In the genomic region with DNA sequence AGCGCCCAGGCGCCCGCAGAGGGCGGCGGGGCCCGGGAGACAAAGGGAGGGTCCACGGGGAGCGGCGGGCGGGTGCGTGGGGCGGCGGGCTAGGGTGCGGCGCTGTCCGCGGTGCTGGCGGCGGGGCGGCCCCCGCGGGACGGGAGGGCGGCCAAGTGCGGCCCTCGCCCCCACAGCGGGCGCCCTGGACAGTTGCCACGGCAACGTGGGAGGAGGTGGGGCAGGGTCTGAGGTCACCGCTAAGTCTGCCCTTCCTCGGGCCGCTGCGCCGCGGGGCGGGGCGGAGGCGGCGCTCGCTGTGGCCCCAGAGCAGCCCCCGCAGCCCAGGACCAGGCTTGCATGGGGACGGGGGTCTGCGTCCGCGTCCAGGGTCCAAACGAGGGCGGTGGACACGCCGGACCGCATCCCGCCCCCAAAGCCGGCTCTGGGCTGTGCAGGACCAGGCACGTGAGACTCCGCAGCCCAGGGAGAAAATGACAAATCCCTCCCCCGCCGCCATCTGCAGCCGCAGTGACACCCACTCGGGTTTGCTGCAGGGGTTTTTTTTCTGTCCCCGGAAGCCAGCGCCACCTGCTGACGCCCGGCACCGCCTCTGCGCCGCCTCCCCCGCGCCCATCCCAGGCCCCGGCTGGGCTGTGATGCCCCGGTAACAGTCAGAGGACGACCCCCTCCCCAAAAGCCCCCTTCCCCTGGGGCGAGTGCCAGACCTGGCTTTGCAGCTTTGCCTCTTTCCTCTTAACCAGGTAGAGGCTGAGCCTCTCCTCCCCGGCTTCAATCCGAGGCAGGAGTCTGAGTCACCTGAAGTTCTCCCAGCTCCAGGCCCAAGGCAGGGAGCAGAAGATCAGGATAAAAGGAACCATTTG, we compare ENCODE assay signal across 1 cellular context.
A peak's percentile ranks its signal among the peaks of the same experiment; 100 is the strongest.
TF ChIP-seq lines count a peak whose summit lies in the region.

No MANE protein-coding gene starts in this region.

TF ChIP-seq in HepG2, 621 proteins besides CTCF, POLR2A, EP300 and RAD21 (continued from another document):
- peak; percentile 64 to 69; a peak in 3 of 4 replicates for TF ChIP-seq REST (IDR thresholded peaks at IDR 0.05; ENCODE audit: borderline replicate concordance in 1 of 2, low read depth in 1 of 2, low read length in 2 of 2)
- no peak for TF ChIP-seq ZNF124 (CRISPR knock-in tag; IDR thresholded peaks at IDR 0.05)
- TF ChIP-seq YEATS2 (CRISPR knock-in tag; IDR thresholded peaks at IDR 0.05; ENCODE audit: borderline replicate concordance) = no peak
- peak; percentile 56; the same call in 1 of the 2 replicates for TF ChIP-seq ZNF800 (CRISPR knock-in tag; IDR thresholded peaks at IDR 0.05)
- TF ChIP-seq, protein P1, sequence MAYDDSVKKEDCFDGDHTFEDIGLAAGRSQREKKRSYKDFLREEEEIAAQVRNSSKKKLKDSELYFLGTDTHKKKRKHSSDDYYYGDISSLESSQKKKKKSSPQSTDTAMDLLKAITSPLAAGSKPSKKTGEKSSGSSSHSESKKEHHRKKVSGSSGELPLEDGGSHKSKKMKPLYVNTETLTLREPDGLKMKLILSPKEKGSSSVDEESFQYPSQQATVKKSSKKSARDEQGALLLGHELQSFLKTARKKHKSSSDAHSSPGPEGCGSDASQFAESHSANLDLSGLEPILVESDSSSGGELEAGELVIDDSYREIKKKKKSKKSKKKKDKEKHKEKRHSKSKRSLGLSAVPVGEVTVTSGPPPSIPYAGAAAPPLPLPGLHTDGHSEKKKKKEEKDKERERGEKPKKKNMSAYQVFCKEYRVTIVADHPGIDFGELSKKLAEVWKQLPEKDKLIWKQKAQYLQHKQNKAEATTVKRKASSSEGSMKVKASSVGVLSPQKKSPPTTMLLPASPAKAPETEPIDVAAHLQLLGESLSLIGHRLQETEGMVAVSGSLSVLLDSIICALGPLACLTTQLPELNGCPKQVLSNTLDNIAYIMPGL (CRISPR knock-in tag; IDR thresholded peaks at IDR 0.05; ENCODE audit: borderline replicate concordance in 1 of 2, low read depth in 1 of 2) = 0 out of 4 replicates have a peak, but pooled peaks of 1 of the 2 experiments have one; percentile 33
- no peak for TF ChIP-seq ZIK1 (CRISPR knock-in tag; IDR thresholded peaks at IDR 0.05; ENCODE audit: borderline replicate concordance, low read depth)
- TF ChIP-seq YY1 (IDR thresholded peaks at IDR 0.05; ENCODE audit: insufficient read depth, insufficient replicate concordance, low read depth, low read length) = peak; percentile 30
- peak; percentile 36 for TF ChIP-seq HNRNPLL (IDR thresholded peaks at IDR 0.05; ENCODE audit: low read depth, low read length, poor library complexity, severe bottlenecking)
- 0 out of 2 replicates have a peak, but pooled peaks have one; percentile 71 for TF ChIP-seq PCBP1 (IDR thresholded peaks at IDR 0.05; ENCODE audit: borderline replicate concordance, low read depth, low read length)
- TF ChIP-seq EED (CRISPR knock-in tag; IDR thresholded peaks at IDR 0.05) = 0 out of 2 replicates have a peak, but pooled peaks have one; percentile 18
- peak; percentile 32; the same call in 1 of the 2 replicates for TF ChIP-seq ZNF274 (CRISPR knock-in tag; IDR thresholded peaks at IDR 0.05)
- peak; percentile 7 for TF ChIP-seq TEAD3 (CRISPR knock-in tag; optimal IDR thresholded peaks at IDR 0.05; ENCODE audit: borderline replicate concordance)
- no peak for TF ChIP-seq ZNF292 (CRISPR knock-in tag; IDR thresholded peaks at IDR 0.05; ENCODE audit: borderline replicate concordance, low read depth)
- TF ChIP-seq NR2C2 (CRISPR knock-in tag; IDR thresholded peaks at IDR 0.05; ENCODE audit: borderline replicate concordance) = no peak
- peak; percentile 91 for TF ChIP-seq EZH2 (conservative IDR thresholded peaks at IDR 0.05; ENCODE audit: low read depth, low read length)
- peak; percentile 87 for TF ChIP-seq ZNF362 (CRISPR knock-in tag; IDR thresholded peaks at IDR 0.05; ENCODE audit: borderline replicate concordance)
- TF ChIP-seq KDM2A (CRISPR knock-in tag; IDR thresholded peaks at IDR 0.05; ENCODE audit: borderline replicate concordance, low read depth) = peak; percentile 45; the same call in 1 of the 2 replicates
